Comparison of ENCODE assay signal across 19 cellular contexts in the genomic region with DNA sequence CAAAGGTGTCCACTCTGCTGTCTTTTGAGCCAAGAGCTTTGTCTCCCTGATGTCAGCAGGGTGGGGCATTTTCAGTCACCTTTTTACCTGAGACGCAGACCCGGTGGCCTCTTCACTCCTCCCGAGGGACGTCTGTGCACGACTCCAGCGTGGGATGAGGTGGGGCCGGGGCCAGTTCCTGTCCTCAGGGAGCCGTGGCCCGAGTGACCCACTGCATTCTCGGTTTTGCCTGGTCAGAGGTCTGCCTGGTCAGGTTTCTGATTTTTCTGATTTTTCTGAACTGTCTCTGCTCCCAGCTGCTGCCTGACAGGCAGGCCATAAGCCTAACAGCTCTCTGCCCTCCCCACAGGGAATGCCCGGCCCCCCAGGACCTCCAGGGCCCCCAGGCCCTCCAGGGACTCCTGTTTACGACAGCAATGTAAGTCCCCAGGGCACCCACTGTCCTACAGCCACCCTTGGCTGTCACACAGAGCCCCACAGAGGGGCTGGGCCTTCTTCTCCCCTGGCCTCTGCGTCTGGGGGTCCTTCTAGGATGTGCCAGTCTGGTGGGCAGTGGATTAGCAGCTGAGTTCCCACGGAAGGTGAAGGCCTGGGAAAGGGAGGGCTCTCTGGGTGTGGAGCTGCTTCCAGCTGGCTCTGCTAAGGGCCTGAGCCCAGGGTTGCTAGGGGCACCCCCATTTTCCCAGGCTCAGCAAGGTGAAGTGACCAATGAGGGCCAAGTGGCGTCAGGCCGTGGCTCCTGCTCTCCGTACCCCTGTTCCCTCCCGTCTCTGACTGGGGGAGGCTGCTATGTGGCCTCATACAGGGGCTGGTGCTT. TPM values are rescaled to one million over a fixed set of nuclear protein-coding genes. Genes with fewer than 3 reads are reported as not detected.
DNase-seq lines count a peak whose midpoint lies in the region; ATAC-seq and TF ChIP-seq lines count a peak whose summit lies in the region.
"Had no signal": no experiment of that assay in that cellular context is flagged by ENCODE, and none has a peak within 500 bp of the region (broad histone marks: within the 10 kb centered on the region; RNA-seq: fewer than 3 reads in every experiment).

No MANE protein-coding gene starts in this region.

- H3K23ac ChIP-seq in neuronal stem cell (ENCODE audit: low read depth, low read length, poor library complexity): no peak overlapping the region

- no CpG with 5 or more reads among the region's 18 CpGs for WGBS in neuronal stem cell (ENCODE audit: extremely low coverage in 2 of 2, insufficient read length in 2 of 2, insufficient replicate concordance in 1 of 2), 2 donors

- H3K4me1 ChIP-seq in neuronal stem cell (ENCODE audit: control insufficient read depth in 2 of 2, insufficient read depth in 1 of 2, low read depth in 1 of 2, low read length in 2 of 2): no peaks in the 10 kb centered on the region
- no peaks in the 10 kb centered on the region for H3K4me1 ChIP-seq in upper lobe of right lung

- no peak overlapping the region for H2BK12ac ChIP-seq in neuronal stem cell (ENCODE audit: low read length)

- no peak overlapping the region for H2BK5ac ChIP-seq in neuronal stem cell (ENCODE audit: low read length)

- TF ChIP-seq CTCF in upper lobe of right lung (IDR thresholded peaks at IDR 0.05): no peak

- DNase-seq in Right ventricle myocardium superior: peak; percentile 24
- no peak for DNase-seq in cardiac septum (ENCODE audit: low spot score)
- DNase-seq in left ventricle myocardium superior: peak; percentile 16
- no peak for DNase-seq in neuronal stem cell (ENCODE audit: low spot score)
- peak; percentile 44 for DNase-seq in upper lobe of right lung
- DNase-seq in activated gamma-delta T cell (lab: John Stamatoyannopoulos, UW): no peak
- DNase-seq: 8988T, DND-41, GDM1, Karpas-422, MG63, NCI-H1092, NCI-H1694 treated with DMSO at 0.1 percent for 48 hours, NCI-H2107, NCI-H226, NCI-H526 treated with DMSO at 0.1 percent for 48 hours, SIG-M5 had no signal

- H3K4me3 ChIP-seq in neuronal stem cell (ENCODE audit: low read length in 2 of 2): no peak overlapping the region
- no peak overlapping the region for H3K4me3 ChIP-seq in upper lobe of right lung
- H3K4me3 ChIP-seq: MG63 had no signal

- no peak overlapping the region for H2BK15ac ChIP-seq in neuronal stem cell (ENCODE audit: low read length)

- no peak overlapping the region for H2AK5ac ChIP-seq in neuronal stem cell (ENCODE audit: low read depth, low read length)

- H3K14ac ChIP-seq in neuronal stem cell (ENCODE audit: low read length): no peak overlapping the region

- no peak overlapping the region for H4K91ac ChIP-seq in neuronal stem cell (ENCODE audit: low read depth, low read length, poor library complexity)

- ATAC-seq in Right ventricle myocardium superior (ENCODE audit: poor library complexity) (no peak), left ventricle myocardium superior (no peak), upper lobe of right lung (no peak), HG03521 (IDR thresholded peaks at IDR 0.05; ENCODE audit: unreplicated experiment) (no peak), HG02885 (IDR thresholded peaks at IDR 0.05; ENCODE audit: poor library complexity, unreplicated experiment) (no peak)

- H2BK120ac ChIP-seq in neuronal stem cell (ENCODE audit: low read depth, low read length): no peak overlapping the region

- H4K8ac ChIP-seq in neuronal stem cell (ENCODE audit: low read depth, low read length): no peak overlapping the region

- H3K36me3 ChIP-seq in neuronal stem cell (replicated peaks in 1 of 2; ENCODE audit: control insufficient read depth in 2 of 2, insufficient read depth in 2 of 2, low read length in 2 of 2) (peaks cover 0 to 20% of the 10 kb centered on the region in 2 donors), upper lobe of right lung (peaks cover 15% of the 10 kb centered on the region)
- H3K36me3 ChIP-seq: MG63 had no signal

- H3K9ac ChIP-seq in neuronal stem cell (ENCODE audit: low read depth, low read length, poor library complexity): no peak overlapping the region

- no peak overlapping the region for H3K27ac ChIP-seq in neuronal stem cell (replicated peaks; ENCODE audit: low read length)
- no peak overlapping the region for H3K27ac ChIP-seq in upper lobe of right lung

- intact Hi-C loops in Right ventricle myocardium superior (cut with DNase I): no loop called here
- intact Hi-C loops in cardiac septum (cut with DNase I): no loop called here
- intact Hi-C loops in left ventricle myocardium superior (cut with micrococcal nuclease): no loop called here
- intact Hi-C loops in upper lobe of right lung (cut with DNase I): no loop called here

- no peak overlapping the region for H2AFZ ChIP-seq in neuronal stem cell (ENCODE audit: low read length)

- H3K27me3 ChIP-seq in neuronal stem cell (ENCODE audit: control insufficient read depth in 3 of 3, insufficient read depth in 3 of 3, low read depth in 1 of 3, low read length in 3 of 3) (peaks cover 0 to 6% (median 0%) of the 10 kb centered on the region in 3 experiments), upper lobe of right lung (no peaks in the 10 kb centered on the region)
- H3K27me3 ChIP-seq: MG63 had no signal

- H3K18ac ChIP-seq in neuronal stem cell (ENCODE audit: low read length): peak overlapping the region; percentile 28

- H3K4me2 ChIP-seq in neuronal stem cell (ENCODE audit: insufficient read depth, low read length, poor library complexity, severe bottlenecking): no peak overlapping the region

- peaks cover 2% of the 10 kb centered on the region for H3K79me1 ChIP-seq in neuronal stem cell (ENCODE audit: low read depth, low read length)

- H3K9me3 ChIP-seq in neuronal stem cell (replicated peaks in 1 of 2; ENCODE audit: control insufficient read depth in 2 of 2, insufficient read depth in 1 of 2, low read depth in 1 of 2, low read length in 2 of 2) (peaks cover 0 to 1% of the 10 kb centered on the region in 2 donors), upper lobe of right lung (no peaks in the 10 kb centered on the region)

- H3K4ac ChIP-seq in neuronal stem cell (ENCODE audit: low read length): no peak overlapping the region

RNA-seq across cellular contexts. Expression of gene SLC19A1, which starts 45.9 kb away (rescaled TPM):
- total RNA-seq in Right ventricle myocardium superior: 6.9 TPM
- 2.7 TPM for total RNA-seq in cardiac septum
- total RNA-seq in left ventricle myocardium superior: 7.6 TPM
- 16.6 TPM for polyA plus RNA-seq in neuronal stem cell (2013, experiment 1 of 2)
- 16.2 TPM for polyA plus RNA-seq in neuronal stem cell (2013, experiment 2 of 2)
- total RNA-seq in upper lobe of right lung: 39.3 TPM

Comparison
In these comparisons a context has a peak if more than half of its experiments do, and no peak if none do; other contexts are left out.
1. DNase-seq: peak in Right ventricle myocardium superior (single experiment), left ventricle myocardium superior (single experiment) and upper lobe of right lung (single experiment); none in cardiac septum (single experiment), neuronal stem cell (single experiment) and activated gamma-delta T cell (single experiment).